ENCODE assay signal across 6 cellular contexts in the genomic region with DNA sequence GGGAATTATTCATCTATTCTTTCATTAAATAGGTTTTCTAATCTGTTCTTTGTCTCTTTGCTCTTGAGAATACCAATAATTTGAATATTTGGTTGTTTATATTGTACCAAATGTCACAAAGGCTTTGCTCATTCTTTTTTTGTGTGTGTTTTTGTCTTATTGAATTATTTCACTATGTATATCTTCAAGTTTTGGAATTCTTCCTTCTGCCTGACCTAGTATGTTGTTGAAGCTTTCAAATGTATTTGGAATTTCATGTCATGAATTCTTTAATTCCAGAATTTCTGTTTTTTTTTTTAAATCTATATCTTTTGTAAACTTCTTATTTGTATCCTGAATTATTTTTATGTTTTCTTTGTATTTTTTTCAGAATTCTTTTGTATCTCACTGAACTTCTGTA.
"Had no signal": no experiment of that assay in that cellular context is flagged by ENCODE, and none has a peak within 500 bp of the region (broad histone marks: within the 10 kb centered on the region; RNA-seq: fewer than 3 reads in every experiment).

No MANE protein-coding gene starts in this region.

- H3K4me1 ChIP-seq: HAP-1 had no signal

- H3K27ac ChIP-seq: GM23248 had no signal

- H3K36me3 ChIP-seq: HAP-1 had no signal

- H3K9me3 ChIP-seq: HAP-1 had no signal

- DNase-seq: GM23248, GOT3, H7, KG1 had no signal

- FAIRE-seq: HTR-8/SVneo had no signal

- H3K4me3 ChIP-seq: GM23248, HAP-1 had no signal

- H3K9ac ChIP-seq: GM23248 had no signal
